ENCODE assay signal across 13 cellular contexts in genomic region chr7:139854803-139855497, GRCh38. TPM values are rescaled to one million over a fixed set of nuclear protein-coding genes. Genes with fewer than 3 reads are reported as not detected.
A peak's percentile ranks its signal among the peaks of the same experiment; 100 is the strongest.
DNase-seq lines count a peak whose midpoint lies in the region; ATAC-seq and TF ChIP-seq lines count a peak whose summit lies in the region.
"Had no signal": no experiment of that assay in that cellular context is flagged by ENCODE, and none has a peak within 500 bp of the region (broad histone marks: within the 10 kb centered on the region; RNA-seq: fewer than 3 reads in every experiment).

No MANE protein-coding gene starts in this region.

- H2BK120ac ChIP-seq in mesendoderm (ENCODE audit: low read depth, low read length) = no peak overlapping the region

- H3K9me3 Mint-ChIP-seq in CD14-positive monocyte = peaks cover 0 to 9% (median 2%) of the 10 kb centered on the region in 7 donors
- no peaks in the 10 kb centered on the region for H3K9me3 Mint-ChIP-seq in T-helper 1 cell treated with Interleukin-12 subunit alpha and Interleukin-12 subunit beta and Interleukin-4 antibody, amounts not matched to agents 30 μg/mL and 1 μg/mL, for 36 hours

- peak overlapping the region; percentile 46 for H2AK5ac ChIP-seq in mesendoderm (ENCODE audit: low read length)

- peak overlapping the region; percentile 34 for H3K56ac ChIP-seq in mesendoderm (ENCODE audit: low read length)

- no peaks in the 10 kb centered on the region for H3K27me3 ChIP-seq in mesendoderm (ENCODE audit: insufficient read depth, low read length, poor library complexity)

- peak overlapping the region; percentile 17 for H2BK5ac ChIP-seq in mesendoderm (ENCODE audit: low read length)

- no peak overlapping the region for H3K23ac ChIP-seq in mesendoderm (ENCODE audit: low read length)

- H3K4me1 ChIP-seq in mesendoderm (ENCODE audit: control insufficient read depth, low read depth, low read length) = peaks cover 6% of the 10 kb centered on the region

- no peak overlapping the region for H4K5ac ChIP-seq in mesendoderm (ENCODE audit: low read length)

- no peak overlapping the region for H3K9ac ChIP-seq in mesendoderm (ENCODE audit: low read length)

- ATAC-seq in GM21381 (IDR thresholded peaks at IDR 0.05; ENCODE audit: unreplicated experiment) (peak; percentile 17), HG03025 (IDR thresholded peaks at IDR 0.05; ENCODE audit: low FRiP score, unreplicated experiment) (no peak)

- peak overlapping the region in 1 of 2 donors; percentile 83 for H3K4me3 Mint-ChIP-seq in CD14-positive monocyte
- peak overlapping the region; percentile 0 for H3K4me3 Mint-ChIP-seq in T-helper 1 cell treated with Interleukin-12 subunit alpha and Interleukin-12 subunit beta and Interleukin-4 antibody, amounts not matched to agents 30 μg/mL and 1 μg/mL, for 36 hours
- H3K4me3 Mint-ChIP-seq: brain had no signal

- peaks cover 0 to 4% (median 0%) of the 10 kb centered on the region in 3 donors for H3K27me3 Mint-ChIP-seq in CD14-positive monocyte (ENCODE audit: low read depth in 3 of 3)
- H3K27me3 Mint-ChIP-seq in T-helper 1 cell treated with Interleukin-12 subunit alpha and Interleukin-12 subunit beta and Interleukin-4 antibody, amounts not matched to agents 30 μg/mL and 1 μg/mL, for 36 hours (ENCODE audit: low read depth) = no peaks in the 10 kb centered on the region
- H3K27me3 Mint-ChIP-seq: brain had no signal

- no peaks in the 10 kb centered on the region for H3K79me1 ChIP-seq in mesendoderm (ENCODE audit: low read length)

- H4K8ac ChIP-seq in mesendoderm (ENCODE audit: low read depth, low read length) = no peak overlapping the region

- no peak overlapping the region for H3K4me3 ChIP-seq in mesendoderm (ENCODE audit: low read length)

- WGBS in mesendoderm (ENCODE audit: extremely low coverage, insufficient coverage, low lambda C conversion rate) = no CpG with 5 or more reads among the region's 4 CpGs

- H3K36me3 Mint-ChIP-seq in CD14-positive monocyte = peaks cover 61 to 65% of the 10 kb centered on the region in 2 donors
- H3K36me3 Mint-ChIP-seq in T-helper 1 cell treated with Interleukin-12 subunit alpha and Interleukin-12 subunit beta and Interleukin-4 antibody, amounts not matched to agents 30 μg/mL and 1 μg/mL, for 36 hours (ENCODE audit: low read depth) = no peaks in the 10 kb centered on the region
- H3K36me3 Mint-ChIP-seq: brain had no signal

- no peak for TF ChIP-seq CTCF in CD14-positive monocyte (IDR thresholded peaks at IDR 0.05)

- DNase-seq in CD14-positive monocyte (ENCODE audit: low spot score) (no peak), mesendoderm (no peak), NCI-H226 (no peak), HCEC 1CT (no peak)
- DNase-seq in central memory CD4-positive, alpha-beta T cell = no peak
- DNase-seq: activated CD4-positive, CD25-positive, alpha-beta regulatory T cell; Caco-2; kidney glomerular epithelial cell; NCI-H1417 treated with DMSO at 0.1 percent for 48 hours had no signal

- H3K36me3 ChIP-seq in mesendoderm (ENCODE audit: control insufficient read depth, insufficient read depth, low read length) = no peaks in the 10 kb centered on the region

- intact Hi-C loops in CD14-positive monocyte (cut with micrococcal nuclease) = loop anchor here in 1 of 2 donors (2.0 to 5.0 kb wide), 4 partner anchors 24 to 78 kb away; partner anchors contain the start of gene HIPK2

- no peaks in the 10 kb centered on the region for H3K79me2 ChIP-seq in mesendoderm (ENCODE audit: control insufficient read depth, insufficient read depth, low read length)

- H3K4me2 ChIP-seq in mesendoderm (ENCODE audit: low read length) = no peak overlapping the region

- no peak overlapping the region for H2BK15ac ChIP-seq in mesendoderm (replicated peaks; ENCODE audit: low read depth)

- H3K27ac Mint-ChIP-seq in CD14-positive monocyte = peak overlapping the region; percentile 95 to 100 (median 99)
- peak overlapping the region; percentile 62 for H3K27ac Mint-ChIP-seq in T-helper 1 cell treated with Interleukin-12 subunit alpha and Interleukin-12 subunit beta and Interleukin-4 antibody, amounts not matched to agents 30 μg/mL and 1 μg/mL, for 36 hours
- H3K27ac Mint-ChIP-seq: brain had no signal

- H3K27ac ChIP-seq in mesendoderm (ENCODE audit: low read depth, low read length) = no peak overlapping the region

- H3K18ac ChIP-seq in mesendoderm (ENCODE audit: low read length) = no peak overlapping the region

- H3K4me1 Mint-ChIP-seq in CD14-positive monocyte = peaks cover 74% of the 10 kb centered on the region
- peaks cover 16% of the 10 kb centered on the region for H3K4me1 Mint-ChIP-seq in T-helper 1 cell treated with Interleukin-12 subunit alpha and Interleukin-12 subunit beta and Interleukin-4 antibody, amounts not matched to agents 30 μg/mL and 1 μg/mL, for 36 hours (ENCODE audit: low read depth)
- H3K4me1 Mint-ChIP-seq: brain had no signal

- H3K4ac ChIP-seq in mesendoderm (ENCODE audit: low read depth, low read length) = no peak overlapping the region

RNA-seq across cellular contexts. Expression of gene TBXAS1, which starts 25.9 kb away (rescaled TPM):
- 100 to 1,000 TPM; 289 to 298 TPM for polyA plus RNA-seq in CD14-positive monocyte
- 2.1 TPM for polyA plus RNA-seq in mesendoderm (2013, experiment 1 of 2)
- polyA plus RNA-seq in mesendoderm (2013, experiment 2 of 2) = 1.7 TPM
